9 cellular contexts compared by ENCODE assay signal in genomic region chr20:13105864-13106457, GRCh38.
A peak's percentile ranks its signal among the peaks of the same experiment; 100 is the strongest.
DNase-seq lines count a peak whose midpoint lies in the region; ATAC-seq and TF ChIP-seq lines count a peak whose summit lies in the region.
"Had no signal": no experiment of that assay in that cellular context is flagged by ENCODE, and none has a peak within 500 bp of the region (broad histone marks: within the 10 kb centered on the region; RNA-seq: fewer than 3 reads in every experiment).

No MANE protein-coding gene starts in this region.

- DNase-seq in cardiac muscle cell (ENCODE audit: low read depth in 1 of 2, low spot score in 1 of 2) (peak; percentile 57 to 59), cardiac septum (ENCODE audit: low spot score) (no peak), NCI-H2171 treated with DMSO at 0.1 percent for 48 hours (lab: John Stamatoyannopoulos, UW) (peak; percentile 49), cerebellum (ENCODE audit: low spot score) (peak; percentile 17), myocyte (ENCODE audit: low read depth) (peak; percentile 56)
- DNase-seq: activated naive CD8-positive, alpha-beta T cell treated with anti-CD3 and anti-CD28 coated beads, Interleukin-2, amount 10 ng/mL, durations not matched to agents 7 days and 5 days had no signal

- intact Hi-C loops in cardiac septum (cut with DNase I), result loop anchor here (2.0 to 5.0 kb wide), 2 partner anchors 135 to 1429 kb away; no protein-coding TSS in a partner anchor

- H3K36me3 ChIP-seq in cardiac muscle cell, result no peaks in the 10 kb centered on the region

- H3K36me3 Mint-ChIP-seq in stimulated activated memory B cell treated with anti-CD40 and anti-IgM and Interleukin-4, amounts not matched to agents 10 μg/mL and 1 μg/mL and 100 μg/mL, for 72 hours, result no peaks in the 10 kb centered on the region
- H3K36me3 Mint-ChIP-seq: activated naive CD8-positive, alpha-beta T cell treated with anti-CD3 and anti-CD28 coated beads, Interleukin-2, amount 10 ng/mL, durations not matched to agents 7 days and 5 days had no signal

- H3K27ac ChIP-seq in cardiac muscle cell, result no peak overlapping the region

- H3K4me3 ChIP-seq in cardiac muscle cell, result no peak overlapping the region

- H3K27ac Mint-ChIP-seq in stimulated activated memory B cell treated with anti-CD40 and anti-IgM and Interleukin-4, amounts not matched to agents 10 μg/mL and 1 μg/mL and 100 μg/mL, for 72 hours, result no peak overlapping the region
- H3K27ac Mint-ChIP-seq: activated naive CD8-positive, alpha-beta T cell treated with anti-CD3 and anti-CD28 coated beads, Interleukin-2, amount 10 ng/mL, durations not matched to agents 7 days and 5 days had no signal

- H3K4me1 Mint-ChIP-seq in stimulated activated memory B cell treated with anti-CD40 and anti-IgM and Interleukin-4, amounts not matched to agents 10 μg/mL and 1 μg/mL and 100 μg/mL, for 72 hours, result no peaks in the 10 kb centered on the region
- H3K4me1 Mint-ChIP-seq: activated naive CD8-positive, alpha-beta T cell treated with anti-CD3 and anti-CD28 coated beads, Interleukin-2, amount 10 ng/mL, durations not matched to agents 7 days and 5 days had no signal

- H3K27me3 ChIP-seq in cardiac muscle cell, result no peaks in the 10 kb centered on the region

- no peaks in the 10 kb centered on the region for H3K9me3 ChIP-seq in cardiac muscle cell (ENCODE audit: low read depth)

- no peak overlapping the region for H3K4me3 Mint-ChIP-seq in stimulated activated memory B cell treated with anti-CD40 and anti-IgM and Interleukin-4, amounts not matched to agents 10 μg/mL and 1 μg/mL and 100 μg/mL, for 72 hours
- H3K4me3 Mint-ChIP-seq: activated naive CD8-positive, alpha-beta T cell treated with anti-CD3 and anti-CD28 coated beads, Interleukin-2, amount 10 ng/mL, durations not matched to agents 7 days and 5 days had no signal

- peaks cover 6% of the 10 kb centered on the region for H3K4me1 ChIP-seq in cardiac muscle cell (ENCODE audit: low read depth)

- no peak for ATAC-seq in GM21528 (IDR thresholded peaks at IDR 0.05; ENCODE audit: low FRiP score, unreplicated experiment)
- no peak for ATAC-seq in GM19023 (IDR thresholded peaks at IDR 0.05; ENCODE audit: unreplicated experiment)
- ATAC-seq in stimulated activated memory B cell treated with anti-CD40 and anti-IgM and Interleukin-4, amounts not matched to agents 10 μg/mL and 1 μg/mL and 100 μg/mL, for 72 hours, result no peak

- TF ChIP-seq CTCF in cardiac muscle cell (IDR thresholded peaks at IDR 0.05; ENCODE audit: low read depth, low read length), result peak; percentile 69

- H3K9me3 Mint-ChIP-seq in stimulated activated memory B cell treated with anti-CD40 and anti-IgM and Interleukin-4, amounts not matched to agents 10 μg/mL and 1 μg/mL and 100 μg/mL, for 72 hours, result no peaks in the 10 kb centered on the region
- H3K9me3 Mint-ChIP-seq: activated naive CD8-positive, alpha-beta T cell treated with anti-CD3 and anti-CD28 coated beads, Interleukin-2, amount 10 ng/mL, durations not matched to agents 7 days and 5 days had no signal

- H3K27me3 Mint-ChIP-seq in stimulated activated memory B cell treated with anti-CD40 and anti-IgM and Interleukin-4, amounts not matched to agents 10 μg/mL and 1 μg/mL and 100 μg/mL, for 72 hours, result peaks cover 11% of the 10 kb centered on the region
